In genomic region chr3:9793161-9793781, GRCh38 we compare ENCODE assay signal across 1 cellular context.
A peak's percentile ranks its signal among the peaks of the same experiment; 100 is the strongest.
TF ChIP-seq lines count a peak whose summit lies in the region.

No MANE protein-coding gene starts in this region.

TF ChIP-seq in K562, 482 proteins besides CTCF, POLR2A, EP300 and RAD21 (continued from another document and continues in another):
- no peak for TF ChIP-seq JUND (IDR thresholded peaks at IDR 0.05; ENCODE audit: borderline replicate concordance, low read depth, low read length)
- no peak for TF ChIP-seq JUND (tag; IDR thresholded peaks at IDR 0.05; ENCODE audit: borderline replicate concordance, low read depth, low read length)
- TF ChIP-seq ZNF121 (CRISPR knock-in tag; conservative IDR thresholded peaks at IDR 0.05), result 0 out of 2 replicates have a peak, but pooled peaks have one; percentile 6
- 0 out of 2 replicates have a peak, but pooled peaks have one; percentile 8 for TF ChIP-seq E2F1 (CRISPR knock-in tag; IDR thresholded peaks at IDR 0.05)
- TF ChIP-seq ZNF644 (tag; IDR thresholded peaks at IDR 0.05; ENCODE audit: low read depth), result no peak
- TF ChIP-seq FOXJ2 (tag; IDR thresholded peaks at IDR 0.05), result no peak
- no peak for TF ChIP-seq ETV6 (IDR thresholded peaks at IDR 0.05; ENCODE audit: borderline replicate concordance in 1 of 2, low read depth in 2 of 2, low read length in 1 of 2)
- no peak for TF ChIP-seq ETV6 (CRISPR knock-in tag; IDR thresholded peaks at IDR 0.05; ENCODE audit: borderline replicate concordance)
- TF ChIP-seq CSDE1 (IDR thresholded peaks at IDR 0.05), result no peak; a peak in 1 of 4 replicates
- TF ChIP-seq SRSF3 (IDR thresholded peaks at IDR 0.05; ENCODE audit: insufficient read depth, low read length), result no peak
- TF ChIP-seq MEIS2 (IDR thresholded peaks at IDR 0.05; ENCODE audit: partially characterized antibody), result no peak
- peak; percentile 63; the same call in 1 of the 2 replicates for TF ChIP-seq ZBTB49 (CRISPR knock-in tag; IDR thresholded peaks at IDR 0.05; ENCODE audit: borderline replicate concordance)
- TF ChIP-seq NR0B1 (IDR thresholded peaks at IDR 0.05; ENCODE audit: partially characterized antibody), result no peak
- no peak for TF ChIP-seq THAP12 (CRISPR knock-in tag; IDR thresholded peaks at IDR 0.05)
- no peak for TF ChIP-seq ZNF282 (CRISPR knock-in tag; IDR thresholded peaks at IDR 0.05)
- no peak for TF ChIP-seq HNRNPLL (IDR thresholded peaks at IDR 0.05; ENCODE audit: low read depth, low read length, poor library complexity, severe bottlenecking)
- no peak for TF ChIP-seq ZNF133 (CRISPR knock-in tag; IDR thresholded peaks at IDR 0.05)
- TF ChIP-seq FOXP1 (CRISPR knock-in tag; IDR thresholded peaks at IDR 0.05), result peak; percentile 44; the same call in 1 of the 2 replicates
- TF ChIP-seq GTF3C2 (IDR thresholded peaks at IDR 0.05; ENCODE audit: borderline replicate concordance, extremely low read depth, insufficient read length), result no peak
- TF ChIP-seq CGGBP1 (CRISPR knock-in tag; IDR thresholded peaks at IDR 0.05), result no peak; the same call in 1 of the 2 replicates
- TF ChIP-seq ZNF407 (IDR thresholded peaks at IDR 0.05; ENCODE audit: low read depth), result no peak
- no peak for TF ChIP-seq SMARCA5 (IDR thresholded peaks at IDR 0.05)
- TF ChIP-seq SRF (CRISPR knock-in tag; IDR thresholded peaks at IDR 0.05), result no peak
- no peak for TF ChIP-seq FOS (IDR thresholded peaks at IDR 0.05; ENCODE audit: extremely low read depth, insufficient read length)
- TF ChIP-seq NR2C1 (IDR thresholded peaks at IDR 0.05), result no peak
- peak; percentile 54; the same call in 1 of the 2 replicates for TF ChIP-seq NR2C1 (tag; IDR thresholded peaks at IDR 0.05)
- TF ChIP-seq RB1 (IDR thresholded peaks at IDR 0.05; ENCODE audit: low read depth), result no peak; the same call in 1 of the 2 replicates
- no peak for TF ChIP-seq SRSF9 (IDR thresholded peaks at IDR 0.05; ENCODE audit: borderline replicate concordance, low read depth, low read length)
- TF ChIP-seq DPF2 (IDR thresholded peaks at IDR 0.05), result no peak
- no peak for TF ChIP-seq CREB3L1 (IDR thresholded peaks at IDR 0.05; ENCODE audit: borderline replicate concordance, low read depth)
- TF ChIP-seq MLX (CRISPR knock-in tag; conservative IDR thresholded peaks at IDR 0.05), result no peak
- TF ChIP-seq POLR2AphosphoS5 (IDR thresholded peaks at IDR 0.05; ENCODE audit: control insufficient read depth, insufficient read depth, low read depth, low read length), result peak; percentile 51; the same call in 1 of the 2 replicates
- TF ChIP-seq ZNF23 (CRISPR knock-in tag; IDR thresholded peaks at IDR 0.05), result no peak
- no peak for TF ChIP-seq ZNF766 (CRISPR knock-in tag; conservative IDR thresholded peaks at IDR 0.05)
- 0 out of 4 replicates have a peak, but pooled peaks of 1 of the 2 experiments have one; percentile 21 for TF ChIP-seq RCOR1 (IDR thresholded peaks at IDR 0.05; ENCODE audit: borderline replicate concordance in 1 of 2, low read depth in 2 of 2, low read length in 2 of 2)
- TF ChIP-seq TGIF2 (CRISPR knock-in tag; IDR thresholded peaks at IDR 0.05), result no peak
- peak; percentile 94 for TF ChIP-seq CHD1 (IDR thresholded peaks at IDR 0.05; ENCODE audit: low read length)
- no peak for TF ChIP-seq ZNF143 (CRISPR knock-in tag; IDR thresholded peaks at IDR 0.05)
- TF ChIP-seq KLF10 (CRISPR knock-in tag; IDR thresholded peaks at IDR 0.05), result no peak
- peak; percentile 6 for TF ChIP-seq GABPB1 (CRISPR knock-in tag; IDR thresholded peaks at IDR 0.05)
- TF ChIP-seq TOE1 (IDR thresholded peaks at IDR 0.05; ENCODE audit: borderline replicate concordance), result no peak
- TF ChIP-seq TOE1 (CRISPR knock-in tag; IDR thresholded peaks at IDR 0.05; ENCODE audit: borderline replicate concordance, low read depth), result no peak
- TF ChIP-seq ZNF174 (CRISPR knock-in tag; IDR thresholded peaks at IDR 0.05), result no peak
